ENCODE assay signal across 7 cellular contexts in the genomic region with DNA sequence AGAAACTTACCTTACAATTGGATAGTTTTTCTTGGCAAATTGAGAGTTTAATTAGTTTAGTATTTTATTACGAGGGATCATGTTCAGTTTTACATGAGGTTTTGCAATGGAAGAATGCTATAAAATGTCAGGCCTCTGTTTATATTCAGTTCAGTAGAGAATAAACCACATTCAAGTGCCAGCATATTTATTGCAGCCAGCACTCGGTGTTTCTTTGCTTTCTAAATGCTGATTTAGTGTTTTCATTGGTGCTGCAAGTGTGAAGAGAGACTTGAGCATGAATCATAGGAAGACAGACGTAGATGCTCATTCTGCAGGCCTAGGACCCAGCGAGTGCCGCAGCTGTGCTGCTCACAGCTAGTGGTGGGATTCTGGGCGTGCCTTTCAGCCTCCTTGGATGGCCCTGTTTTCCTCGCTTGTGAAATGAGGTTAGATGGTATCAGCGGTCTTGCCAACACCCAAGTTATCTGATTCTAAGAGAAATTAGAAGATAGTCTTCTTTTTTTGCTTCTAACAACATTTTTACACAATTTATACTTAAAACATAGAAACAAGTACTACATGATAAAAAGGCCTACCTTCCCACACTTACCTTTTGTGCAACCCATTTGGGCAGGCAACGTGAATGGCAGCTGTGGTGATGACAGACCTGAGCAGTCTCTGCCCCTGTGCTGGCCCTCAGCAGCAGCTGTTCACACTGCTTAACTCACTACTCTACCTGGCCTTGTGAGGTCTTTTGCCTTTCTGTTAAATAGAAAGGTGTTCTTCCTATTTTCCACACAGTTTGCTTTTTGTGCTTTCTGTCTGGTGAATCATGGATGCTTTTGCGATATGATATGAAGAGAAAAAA. TPM values are rescaled to one million over a fixed set of nuclear protein-coding genes. Genes with fewer than 3 reads are reported as not detected.
A peak's percentile ranks its signal among the peaks of the same experiment; 100 is the strongest.
DNase-seq lines count a peak whose midpoint lies in the region; ATAC-seq and TF ChIP-seq lines count a peak whose summit lies in the region.

No MANE protein-coding gene starts in this region.

- no peak for TF ChIP-seq CTCF in fibroblast of pulmonary artery (IDR thresholded peaks at IDR 0.05; ENCODE audit: low read length, missing control alignments)

- ATAC-seq in HG03571 (IDR thresholded peaks at IDR 0.05; ENCODE audit: unreplicated experiment) (no peak), HG03280 (IDR thresholded peaks at IDR 0.05; ENCODE audit: unreplicated experiment) (no peak)

- H3K4me3 ChIP-seq in Jurkat, Clone E6-1 (ENCODE audit: low read length): no peak overlapping the region; the same call in none of the 2 replicates
- no peak overlapping the region for H3K4me3 ChIP-seq in fibroblast of pulmonary artery (replicated peaks; ENCODE audit: low read depth, low read length)

- peak; percentile 93 for DNase-seq in Jurkat, Clone E6-1 (ENCODE audit: low read depth, low spot score)
- peak; percentile 69 for DNase-seq in activated CD8-positive, alpha-beta memory T cell treated with anti-CD3 and anti-CD28 coated beads, Interleukin-2, amount 50 U/mL, for 1 hour (ENCODE audit: extremely low read depth)
- DNase-seq in fibroblast of pulmonary artery (ENCODE audit: low read depth) (peak; percentile 35), stromal cell of bone marrow (ENCODE audit: low read depth) (peak; percentile 40), NCI-H1417 (lab: John Stamatoyannopoulos, UW) (no peak)

RNA-seq across cellular contexts. Expression of gene TNFAIP8, which starts 26.8 kb away (rescaled TPM):
- polyA plus RNA-seq in Jurkat, Clone E6-1 (2012; ENCODE audit: insufficient read depth, insufficient read length): 105 TPM

Comparison
In these comparisons a context has a peak if more than half of its experiments do, and no peak if none do; other contexts are left out.
1. DNase-seq: peak in Jurkat, Clone E6-1 (single experiment), activated CD8-positive, alpha-beta memory T cell treated with anti-CD3 and anti-CD28 coated beads, Interleukin-2, amount 50 U/mL, for 1 hour (single experiment), fibroblast of pulmonary artery (single experiment) and stromal cell of bone marrow (single experiment); none in NCI-H1417 (0 of 3).